Comparison of ENCODE assay signal across 2 cellular contexts in the genomic region with DNA sequence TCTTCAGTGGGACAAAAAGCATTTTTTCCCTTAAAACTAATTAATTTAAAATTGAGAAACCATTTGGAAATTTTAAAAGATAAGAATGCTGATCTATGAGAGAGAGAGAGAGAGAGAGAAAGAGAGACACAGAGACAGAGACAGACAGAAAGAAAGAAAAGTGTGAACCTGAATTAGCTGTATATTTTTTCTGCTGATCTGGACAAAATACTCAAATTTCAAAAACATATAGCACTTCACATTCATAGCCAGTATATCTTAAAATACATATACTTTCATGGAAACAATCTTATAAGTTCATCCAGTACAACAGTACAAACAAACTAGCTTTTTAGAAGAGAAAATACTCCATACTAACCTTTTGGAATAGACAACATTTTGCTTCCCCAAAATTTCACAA.
TF ChIP-seq lines count a peak whose summit lies in the region.

No MANE protein-coding gene starts in this region.

TF ChIP-seq in K562, 482 proteins besides CTCF, POLR2A, EP300 and RAD21:
- TF ChIP-seq, protein P1, sequence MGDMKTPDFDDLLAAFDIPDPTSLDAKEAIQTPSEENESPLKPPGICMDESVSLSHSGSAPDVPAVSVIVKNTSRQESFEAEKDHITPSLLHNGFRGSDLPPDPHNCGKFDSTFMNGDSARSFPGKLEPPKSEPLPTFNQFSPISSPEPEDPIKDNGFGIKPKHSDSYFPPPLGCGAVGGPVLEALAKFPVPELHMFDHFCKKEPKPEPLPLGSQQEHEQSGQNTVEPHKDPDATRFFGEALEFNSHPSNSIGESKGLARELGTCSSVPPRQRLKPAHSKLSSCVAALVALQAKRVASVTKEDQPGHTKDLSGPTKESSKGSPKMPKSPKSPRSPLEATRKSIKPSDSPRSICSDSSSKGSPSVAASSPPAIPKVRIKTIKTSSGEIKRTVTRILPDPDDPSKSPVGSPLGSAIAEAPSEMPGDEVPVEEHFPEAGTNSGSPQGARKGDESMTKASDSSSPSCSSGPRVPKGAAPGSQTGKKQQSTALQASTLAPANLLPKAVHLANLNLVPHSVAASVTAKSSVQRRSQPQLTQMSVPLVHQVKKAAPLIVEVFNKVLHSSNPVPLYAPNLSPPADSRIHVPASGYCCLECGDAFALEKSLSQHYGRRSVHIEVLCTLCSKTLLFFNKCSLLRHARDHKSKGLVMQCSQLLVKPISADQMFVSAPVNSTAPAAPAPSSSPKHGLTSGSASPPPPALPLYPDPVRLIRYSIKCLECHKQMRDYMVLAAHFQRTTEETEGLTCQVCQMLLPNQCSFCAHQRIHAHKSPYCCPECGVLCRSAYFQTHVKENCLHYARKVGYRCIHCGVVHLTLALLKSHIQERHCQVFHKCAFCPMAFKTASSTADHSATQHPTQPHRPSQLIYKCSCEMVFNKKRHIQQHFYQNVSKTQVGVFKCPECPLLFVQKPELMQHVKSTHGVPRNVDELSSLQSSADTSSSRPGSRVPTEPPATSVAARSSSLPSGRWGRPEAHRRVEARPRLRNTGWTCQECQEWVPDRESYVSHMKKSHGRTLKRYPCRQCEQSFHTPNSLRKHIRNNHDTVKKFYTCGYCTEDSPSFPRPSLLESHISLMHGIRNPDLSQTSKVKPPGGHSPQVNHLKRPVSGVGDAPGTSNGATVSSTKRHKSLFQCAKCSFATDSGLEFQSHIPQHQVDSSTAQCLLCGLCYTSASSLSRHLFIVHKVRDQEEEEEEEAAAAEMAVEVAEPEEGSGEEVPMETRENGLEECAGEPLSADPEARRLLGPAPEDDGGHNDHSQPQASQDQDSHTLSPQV (IDR thresholded peaks at IDR 0.05), result no peak
- TF ChIP-seq ZNF316 (IDR thresholded peaks at IDR 0.05) (peak; percentile 73), C11orf30 (IDR thresholded peaks at IDR 0.05; ENCODE audit: low read depth) (0 out of 2 replicates have a peak, but pooled peaks have one; percentile 27)

TF ChIP-seq in GM23338, 12 proteins besides CTCF, POLR2A, EP300 and RAD21:
- TF ChIP-seq, protein P2, sequence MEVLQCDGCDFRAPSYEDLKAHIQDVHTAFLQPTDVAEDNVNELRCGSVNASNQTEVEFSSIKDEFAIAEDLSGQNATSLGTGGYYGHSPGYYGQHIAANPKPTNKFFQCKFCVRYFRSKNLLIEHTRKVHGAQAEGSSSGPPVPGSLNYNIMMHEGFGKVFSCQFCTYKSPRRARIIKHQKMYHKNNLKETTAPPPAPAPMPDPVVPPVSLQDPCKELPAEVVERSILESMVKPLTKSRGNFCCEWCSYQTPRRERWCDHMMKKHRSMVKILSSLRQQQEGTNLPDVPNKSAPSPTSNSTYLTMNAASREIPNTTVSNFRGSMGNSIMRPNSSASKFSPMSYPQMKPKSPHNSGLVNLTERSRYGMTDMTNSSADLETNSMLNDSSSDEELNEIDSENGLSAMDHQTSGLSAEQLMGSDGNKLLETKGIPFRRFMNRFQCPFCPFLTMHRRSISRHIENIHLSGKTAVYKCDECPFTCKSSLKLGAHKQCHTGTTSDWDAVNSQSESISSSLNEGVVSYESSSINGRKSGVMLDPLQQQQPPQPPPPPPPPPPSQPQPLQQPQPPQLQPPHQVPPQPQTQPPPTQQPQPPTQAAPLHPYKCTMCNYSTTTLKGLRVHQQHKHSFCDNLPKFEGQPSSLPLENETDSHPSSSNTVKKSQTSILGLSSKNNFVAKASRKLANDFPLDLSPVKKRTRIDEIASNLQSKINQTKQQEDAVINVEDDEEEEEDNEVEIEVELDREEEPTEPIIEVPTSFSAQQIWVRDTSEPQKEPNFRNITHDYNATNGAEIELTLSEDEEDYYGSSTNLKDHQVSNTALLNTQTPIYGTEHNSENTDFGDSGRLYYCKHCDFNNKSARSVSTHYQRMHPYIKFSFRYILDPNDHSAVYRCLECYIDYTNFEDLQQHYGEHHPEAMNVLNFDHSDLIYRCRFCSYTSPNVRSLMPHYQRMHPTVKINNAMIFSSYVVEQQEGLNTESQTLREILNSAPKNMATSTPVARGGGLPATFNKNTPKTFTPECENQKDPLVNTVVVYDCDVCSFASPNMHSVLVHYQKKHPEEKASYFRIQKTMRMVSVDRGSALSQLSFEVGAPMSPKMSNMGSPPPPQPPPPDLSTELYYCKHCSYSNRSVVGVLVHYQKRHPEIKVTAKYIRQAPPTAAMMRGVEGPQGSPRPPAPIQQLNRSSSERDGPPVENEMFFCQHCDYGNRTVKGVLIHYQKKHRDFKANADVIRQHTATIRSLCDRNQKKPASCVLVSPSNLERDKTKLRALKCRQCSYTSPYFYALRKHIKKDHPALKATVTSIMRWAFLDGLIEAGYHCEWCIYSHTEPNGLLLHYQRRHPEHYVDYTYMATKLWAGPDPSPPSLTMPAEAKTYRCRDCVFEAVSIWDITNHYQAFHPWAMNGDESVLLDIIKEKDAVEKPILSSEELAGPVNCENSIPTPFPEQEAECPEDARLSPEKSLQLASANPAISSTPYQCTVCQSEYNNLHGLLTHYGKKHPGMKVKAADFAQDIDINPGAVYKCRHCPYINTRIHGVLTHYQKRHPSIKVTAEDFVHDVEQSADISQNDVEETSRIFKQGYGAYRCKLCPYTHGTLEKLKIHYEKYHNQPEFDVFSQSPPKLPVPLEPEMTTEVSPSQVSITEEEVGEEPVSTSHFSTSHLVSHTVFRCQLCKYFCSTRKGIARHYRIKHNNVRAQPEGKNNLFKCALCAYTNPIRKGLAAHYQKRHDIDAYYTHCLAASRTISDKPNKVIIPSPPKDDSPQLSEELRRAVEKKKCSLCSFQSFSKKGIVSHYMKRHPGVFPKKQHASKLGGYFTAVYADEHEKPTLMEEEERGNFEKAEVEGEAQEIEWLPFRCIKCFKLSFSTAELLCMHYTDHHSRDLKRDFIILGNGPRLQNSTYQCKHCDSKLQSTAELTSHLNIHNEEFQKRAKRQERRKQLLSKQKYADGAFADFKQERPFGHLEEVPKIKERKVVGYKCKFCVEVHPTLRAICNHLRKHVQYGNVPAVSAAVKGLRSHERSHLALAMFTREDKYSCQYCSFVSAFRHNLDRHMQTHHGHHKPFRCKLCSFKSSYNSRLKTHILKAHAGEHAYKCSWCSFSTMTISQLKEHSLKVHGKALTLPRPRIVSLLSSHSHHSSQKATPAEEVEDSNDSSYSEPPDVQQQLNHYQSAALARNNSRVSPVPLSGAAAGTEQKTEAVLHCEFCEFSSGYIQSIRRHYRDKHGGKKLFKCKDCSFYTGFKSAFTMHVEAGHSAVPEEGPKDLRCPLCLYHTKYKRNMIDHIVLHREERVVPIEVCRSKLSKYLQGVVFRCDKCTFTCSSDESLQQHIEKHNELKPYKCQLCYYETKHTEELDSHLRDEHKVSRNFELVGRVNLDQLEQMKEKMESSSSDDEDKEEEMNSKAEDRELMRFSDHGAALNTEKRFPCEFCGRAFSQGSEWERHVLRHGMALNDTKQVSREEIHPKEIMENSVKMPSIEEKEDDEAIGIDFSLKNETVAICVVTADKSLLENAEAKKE (CRISPR knock-in tag; IDR thresholded peaks at IDR 0.05), result no peak
- TF ChIP-seq ZNF114 (CRISPR knock-in tag; IDR thresholded peaks at IDR 0.05) (no peak), POLR2AphosphoS5 (IDR thresholded peaks at IDR 0.05; ENCODE audit: low read depth) (no peak), ZNF331 (CRISPR knock-in tag; IDR thresholded peaks at IDR 0.05; ENCODE audit: low read depth) (no peak), STAT1 (IDR thresholded peaks at IDR 0.05; ENCODE audit: unreplicated experiment) (no peak), JUNB (IDR thresholded peaks at IDR 0.05; ENCODE audit: unreplicated experiment) (no peak), NANOG (IDR thresholded peaks at IDR 0.05; ENCODE audit: borderline replicate concordance) (no peak), EZH2phosphoT487 (IDR thresholded peaks at IDR 0.05; ENCODE audit: unreplicated experiment) (no peak), EZH2 (IDR thresholded peaks at IDR 0.05; ENCODE audit: low read depth, unreplicated experiment) (no peak), CREB1 (CRISPR knock-in tag; IDR thresholded peaks at IDR 0.05; ENCODE audit: low read depth) (no peak)
- TF ChIP-seq, protein P3, sequence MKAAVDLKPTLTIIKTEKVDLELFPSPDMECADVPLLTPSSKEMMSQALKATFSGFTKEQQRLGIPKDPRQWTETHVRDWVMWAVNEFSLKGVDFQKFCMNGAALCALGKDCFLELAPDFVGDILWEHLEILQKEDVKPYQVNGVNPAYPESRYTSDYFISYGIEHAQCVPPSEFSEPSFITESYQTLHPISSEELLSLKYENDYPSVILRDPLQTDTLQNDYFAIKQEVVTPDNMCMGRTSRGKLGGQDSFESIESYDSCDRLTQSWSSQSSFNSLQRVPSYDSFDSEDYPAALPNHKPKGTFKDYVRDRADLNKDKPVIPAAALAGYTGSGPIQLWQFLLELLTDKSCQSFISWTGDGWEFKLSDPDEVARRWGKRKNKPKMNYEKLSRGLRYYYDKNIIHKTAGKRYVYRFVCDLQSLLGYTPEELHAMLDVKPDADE (IDR thresholded peaks at IDR 0.05), result no peak
- TF ChIP-seq, protein P4, sequence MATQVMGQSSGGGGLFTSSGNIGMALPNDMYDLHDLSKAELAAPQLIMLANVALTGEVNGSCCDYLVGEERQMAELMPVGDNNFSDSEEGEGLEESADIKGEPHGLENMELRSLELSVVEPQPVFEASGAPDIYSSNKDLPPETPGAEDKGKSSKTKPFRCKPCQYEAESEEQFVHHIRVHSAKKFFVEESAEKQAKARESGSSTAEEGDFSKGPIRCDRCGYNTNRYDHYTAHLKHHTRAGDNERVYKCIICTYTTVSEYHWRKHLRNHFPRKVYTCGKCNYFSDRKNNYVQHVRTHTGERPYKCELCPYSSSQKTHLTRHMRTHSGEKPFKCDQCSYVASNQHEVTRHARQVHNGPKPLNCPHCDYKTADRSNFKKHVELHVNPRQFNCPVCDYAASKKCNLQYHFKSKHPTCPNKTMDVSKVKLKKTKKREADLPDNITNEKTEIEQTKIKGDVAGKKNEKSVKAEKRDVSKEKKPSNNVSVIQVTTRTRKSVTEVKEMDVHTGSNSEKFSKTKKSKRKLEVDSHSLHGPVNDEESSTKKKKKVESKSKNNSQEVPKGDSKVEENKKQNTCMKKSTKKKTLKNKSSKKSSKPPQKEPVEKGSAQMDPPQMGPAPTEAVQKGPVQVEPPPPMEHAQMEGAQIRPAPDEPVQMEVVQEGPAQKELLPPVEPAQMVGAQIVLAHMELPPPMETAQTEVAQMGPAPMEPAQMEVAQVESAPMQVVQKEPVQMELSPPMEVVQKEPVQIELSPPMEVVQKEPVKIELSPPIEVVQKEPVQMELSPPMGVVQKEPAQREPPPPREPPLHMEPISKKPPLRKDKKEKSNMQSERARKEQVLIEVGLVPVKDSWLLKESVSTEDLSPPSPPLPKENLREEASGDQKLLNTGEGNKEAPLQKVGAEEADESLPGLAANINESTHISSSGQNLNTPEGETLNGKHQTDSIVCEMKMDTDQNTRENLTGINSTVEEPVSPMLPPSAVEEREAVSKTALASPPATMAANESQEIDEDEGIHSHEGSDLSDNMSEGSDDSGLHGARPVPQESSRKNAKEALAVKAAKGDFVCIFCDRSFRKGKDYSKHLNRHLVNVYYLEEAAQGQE (IDR thresholded peaks at IDR 0.05; ENCODE audit: unreplicated experiment), result no peak
